ENCODE assay signal across 23 cellular contexts in the genomic region with DNA sequence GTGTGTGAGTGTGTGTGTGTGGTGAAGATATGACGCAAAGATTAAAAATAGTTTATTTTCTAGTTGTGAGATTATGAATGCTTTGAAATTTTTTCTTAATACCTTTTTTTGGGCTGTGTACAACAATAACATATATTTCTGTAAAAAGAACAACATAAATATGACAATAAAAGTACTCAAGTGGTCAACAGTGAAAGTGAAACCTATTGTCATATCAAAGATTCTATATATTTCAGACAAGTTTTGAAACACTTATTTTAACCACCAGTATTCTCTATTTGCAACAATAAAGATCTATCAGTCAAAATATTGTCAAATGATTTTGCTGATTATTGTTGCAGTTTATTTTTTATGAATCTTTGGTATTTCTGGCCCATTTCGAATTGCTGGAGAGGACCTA.
"Had no signal": no experiment of that assay in that cellular context is flagged by ENCODE, and none has a peak within 500 bp of the region (broad histone marks: within the 10 kb centered on the region; RNA-seq: fewer than 3 reads in every experiment).

No MANE protein-coding gene starts in this region.

- FAIRE-seq: endothelial cell of umbilical vein, islet of Langerhans, keratinocyte had no signal

- DNase-seq: dermis blood vessel endothelial cell; dorsolateral prefrontal cortex; effector CD4-positive, alpha-beta T cell; effector memory CD4-positive, alpha-beta T cell; foreskin keratinocyte; gastrocnemius medialis; glutamatergic neuron; head of caudate nucleus; heart right ventricle; hippocampal formation; left cardiac atrium; left lung; left ventricle myocardium superior; lower lobe of right lung; mesenchymal stem cell; mucosa of descending colon; naive B cell; naive thymus-derived CD8-positive, alpha-beta T cell had no signal

- H3K4me1 ChIP-seq: esophagus muscularis mucosa, foreskin keratinocyte, gastrocnemius medialis, heart right ventricle, left lung, lower lobe of right lung had no signal

- H3K9me3 ChIP-seq: esophagus muscularis mucosa, gastrocnemius medialis, heart right ventricle, left lung, lower lobe of right lung, mucosa of descending colon had no signal

- H3K4me3 ChIP-seq: coronary artery, dorsolateral prefrontal cortex, esophagus muscularis mucosa, gastrocnemius medialis, heart right ventricle, left lung, lower lobe of right lung, mucosa of descending colon had no signal

- ATAC-seq: foreskin keratinocyte; gastrocnemius medialis; heart right ventricle; left cardiac atrium; left lung; left ventricle myocardium superior; lower lobe of right lung; mucosa of descending colon; naive thymus-derived CD8-positive, alpha-beta T cell had no signal

- H3K36me3 ChIP-seq: esophagus muscularis mucosa, gastrocnemius medialis, heart right ventricle, left lung, lower lobe of right lung had no signal

- H3K27ac ChIP-seq: coronary artery, dorsolateral prefrontal cortex, esophagus muscularis mucosa, foreskin keratinocyte, gastrocnemius medialis, heart right ventricle, left lung, lower lobe of right lung had no signal

- H3K27me3 ChIP-seq: esophagus muscularis mucosa, foreskin keratinocyte, gastrocnemius medialis, heart right ventricle, left lung had no signal
